Comparison of ENCODE assay signal across 8 cellular contexts in genomic region chr2:222690564-222691200, GRCh38. TPM values are rescaled to one million over a fixed set of nuclear protein-coding genes. Genes with fewer than 3 reads are reported as not detected.
DNase-seq lines count a peak whose midpoint lies in the region; ATAC-seq, FAIRE-seq and TF ChIP-seq lines count a peak whose summit lies in the region.

No MANE protein-coding gene starts in this region.

- no peak overlapping the region for H3K4me3 ChIP-seq in RWPE2 (ENCODE audit: severe bottlenecking)

- no peaks in the 10 kb centered on the region for H3K4me1 ChIP-seq in RWPE2 (ENCODE audit: insufficient read depth, poor library complexity, severe bottlenecking)

- no peak overlapping the region for H3K4me3 Mint-ChIP-seq in activated T-helper 2 cell treated with anti-CD3 and anti-CD28 coated beads, Interferon-gamma antibody, Interleukin-2, Interleukin-4, amounts not matched to agents 10 μg/mL and 5 μg/mL and 100 μg/mL, durations not matched to agents 14 hours and 24 hours and 36 hours (ENCODE audit: low read depth)
- no peak overlapping the region for H3K4me3 Mint-ChIP-seq in progenitor cell of endocrine pancreas (ENCODE audit: low read depth)

- TF ChIP-seq CTCF in GM10248 (IDR thresholded peaks at IDR 0.05; ENCODE audit: control extremely low read depth, extremely low read depth, low read depth, missing control alignments) (peak; percentile 99), RWPE2 (IDR thresholded peaks at IDR 0.05; ENCODE audit: poor library complexity, severe bottlenecking) (peak; percentile 98), progenitor cell of endocrine pancreas (IDR thresholded peaks at IDR 0.05; ENCODE audit: unreplicated experiment) (peak; percentile 100)

- POLR2A ChIA-PET in GM10248 (lab: Yijun Ruan, JAX) = no interaction called here

- DNase-seq in GM10248 (ENCODE audit: extremely low spot score) (peak; percentile 89), H4 (ENCODE audit: low spot score) (peak; percentile 68), Kasumi-1 (lab: John Stamatoyannopoulos, UW) (peak; percentile 56 to 62), RWPE2 (ENCODE audit: low spot score) (no peak), frontal cortex (ENCODE audit: low spot score in 2 of 2) (peak in 1 of 2 donors; percentile 79), progenitor cell of endocrine pancreas (ENCODE audit: low spot score, unreplicated experiment) (peak; percentile 59), urothelium cell line (ENCODE audit: low spot score) (peak; percentile 87)
- DNase-seq in activated T-helper 2 cell treated with anti-CD3 and anti-CD28 coated beads, Interferon-gamma antibody, Interleukin-2, Interleukin-4, amounts not matched to agents 10 μg/mL and 5 μg/mL and 100 μg/mL, durations not matched to agents 14 hours and 24 hours and 36 hours (ENCODE audit: low spot score) = peak; percentile 61

- no peaks in the 10 kb centered on the region for H3K9me3 Mint-ChIP-seq in activated T-helper 2 cell treated with anti-CD3 and anti-CD28 coated beads, Interferon-gamma antibody, Interleukin-2, Interleukin-4, amounts not matched to agents 10 μg/mL and 5 μg/mL and 100 μg/mL, durations not matched to agents 14 hours and 24 hours and 36 hours
- peaks cover 3% of the 10 kb centered on the region for H3K9me3 Mint-ChIP-seq in progenitor cell of endocrine pancreas (ENCODE audit: low read depth)

- FAIRE-seq in frontal cortex (lab: Jason Lieb, UNC) = peak; percentile 28
- FAIRE-seq in urothelium cell line (lab: Jason Lieb, UNC) = no peak

- no peaks in the 10 kb centered on the region for H3K9me3 ChIP-seq in RWPE2 (ENCODE audit: severe bottlenecking)

- peak; percentile 87 for ATAC-seq in RWPE2 (ENCODE audit: low read depth)

- no peaks in the 10 kb centered on the region for H3K36me3 Mint-ChIP-seq in activated T-helper 2 cell treated with anti-CD3 and anti-CD28 coated beads, Interferon-gamma antibody, Interleukin-2, Interleukin-4, amounts not matched to agents 10 μg/mL and 5 μg/mL and 100 μg/mL, durations not matched to agents 14 hours and 24 hours and 36 hours (ENCODE audit: low read depth)
- peaks cover 1% of the 10 kb centered on the region for H3K36me3 Mint-ChIP-seq in progenitor cell of endocrine pancreas (ENCODE audit: insufficient read depth)

- H3K27me3 ChIP-seq in RWPE2 (ENCODE audit: insufficient read depth, poor library complexity, severe bottlenecking) = no peaks in the 10 kb centered on the region

- CTCF ChIA-PET in GM10248 (lab: Yijun Ruan, JAX) = interaction anchor here (0.6 to 10.0 kb wide), 36 partner anchors 9 to 514 kb away, joined by 3 to 165 read pairs (median 4); partner anchors contain the start of gene FARSB

- H3K27ac Mint-ChIP-seq in activated T-helper 2 cell treated with anti-CD3 and anti-CD28 coated beads, Interferon-gamma antibody, Interleukin-2, Interleukin-4, amounts not matched to agents 10 μg/mL and 5 μg/mL and 100 μg/mL, durations not matched to agents 14 hours and 24 hours and 36 hours = no peak overlapping the region
- no peak overlapping the region for H3K27ac Mint-ChIP-seq in progenitor cell of endocrine pancreas

- no peak overlapping the region for H3K27ac ChIP-seq in RWPE2 (ENCODE audit: poor library complexity, severe bottlenecking)

- intact Hi-C loops in activated T-helper 2 cell treated with anti-CD3 and anti-CD28 coated beads, Interferon-gamma antibody, Interleukin-2, Interleukin-4, amounts not matched to agents 10 μg/mL and 5 μg/mL and 100 μg/mL, durations not matched to agents 14 hours and 24 hours and 36 hours (cut with micrococcal nuclease) = loop anchor here (1.0 to 2.0 kb wide), 2 partner anchors 213 to 248 kb away; no protein-coding TSS in a partner anchor

- H3K27me3 Mint-ChIP-seq in activated T-helper 2 cell treated with anti-CD3 and anti-CD28 coated beads, Interferon-gamma antibody, Interleukin-2, Interleukin-4, amounts not matched to agents 10 μg/mL and 5 μg/mL and 100 μg/mL, durations not matched to agents 14 hours and 24 hours and 36 hours (ENCODE audit: low read depth) = peaks cover 15% of the 10 kb centered on the region
- no peaks in the 10 kb centered on the region for H3K27me3 Mint-ChIP-seq in progenitor cell of endocrine pancreas

- H3K4me1 Mint-ChIP-seq in activated T-helper 2 cell treated with anti-CD3 and anti-CD28 coated beads, Interferon-gamma antibody, Interleukin-2, Interleukin-4, amounts not matched to agents 10 μg/mL and 5 μg/mL and 100 μg/mL, durations not matched to agents 14 hours and 24 hours and 36 hours (ENCODE audit: low read depth) = peaks cover 20% of the 10 kb centered on the region
- H3K4me1 Mint-ChIP-seq in progenitor cell of endocrine pancreas (ENCODE audit: low read depth) = no peaks in the 10 kb centered on the region

- no peaks in the 10 kb centered on the region for H3K36me3 ChIP-seq in RWPE2 (ENCODE audit: low read depth)

RNA-seq across cellular contexts. Expression of gene MOGAT1, which starts 19.2 kb away (rescaled TPM):
- total RNA-seq in H4 (2014; rRNA removed; shearing (Covaris generic)) = not detected in 2 replicates
- total RNA-seq in activated T-helper 2 cell treated with anti-CD3 and anti-CD28 coated beads, Interferon-gamma antibody, Interleukin-2, Interleukin-4, amounts not matched to agents 10 μg/mL and 5 μg/mL and 100 μg/mL, durations not matched to agents 14 hours and 24 hours and 36 hours = 0.18 TPM in 1 of 2 replicates, not detected in the other
- not detected for total RNA-seq in frontal cortex
- 0.74 and 0.98 TPM in 2 replicates for total RNA-seq in progenitor cell of endocrine pancreas

RNA-seq across cellular contexts. Expression of gene FARSB, which starts 34.8 kb away (rescaled TPM):
- total RNA-seq in H4 (2014; rRNA removed; shearing (Covaris generic)) = 33.2 and 46.4 TPM in 2 replicates
- 47.7 and 49.8 TPM in 2 replicates for total RNA-seq in activated T-helper 2 cell treated with anti-CD3 and anti-CD28 coated beads, Interferon-gamma antibody, Interleukin-2, Interleukin-4, amounts not matched to agents 10 μg/mL and 5 μg/mL and 100 μg/mL, durations not matched to agents 14 hours and 24 hours and 36 hours
- total RNA-seq in frontal cortex (35.5 TPM), progenitor cell of endocrine pancreas (18.5 and 19.3 TPM in 2 replicates)
